ENCODE assay signal across 17 cellular contexts in the genomic region with DNA sequence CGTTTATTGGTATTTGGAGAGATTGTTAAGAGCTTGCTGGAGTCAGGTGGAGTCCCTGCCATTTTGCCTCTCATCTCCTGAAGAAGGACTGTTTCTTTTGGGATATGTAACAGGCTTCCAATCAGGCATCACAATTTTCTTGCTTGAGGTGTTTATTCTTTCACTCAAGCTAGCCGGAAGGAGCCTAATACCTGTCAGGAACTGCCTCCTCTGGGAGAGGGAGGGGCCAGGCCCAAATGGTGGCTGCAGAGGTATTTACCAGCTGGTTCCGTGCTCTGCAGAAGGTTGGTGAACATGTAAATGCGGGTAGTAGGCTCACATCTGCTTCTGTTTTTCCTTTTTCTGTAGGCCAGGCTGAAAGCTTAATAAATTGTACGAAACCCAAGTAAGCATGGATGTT.
"Had no signal": no experiment of that assay in that cellular context is flagged by ENCODE, and none has a peak within 500 bp of the region (broad histone marks: within the 10 kb centered on the region; RNA-seq: fewer than 3 reads in every experiment).

No MANE protein-coding gene starts in this region.

- H3K27ac Mint-ChIP-seq: activated CD8-positive, alpha-beta T cell treated with anti-CD3 and anti-CD28 coated beads for 36 hours; activated T-cell treated with anti-CD3 and anti-CD28 coated beads, Interleukin-2, amount 50 U/mL, for 72 hours; natural killer cell; stimulated activated naive CD8-positive, alpha-beta T cell treated with anti-CD3 and anti-CD28 coated beads, Interleukin-15, amount 100 ng/mL, for 72 hours had no signal

- H3K4me1 Mint-ChIP-seq: immature natural killer cell; natural killer cell; stimulated activated naive CD8-positive, alpha-beta T cell treated with anti-CD3 and anti-CD28 coated beads, Interleukin-15, amount 100 ng/mL, for 72 hours had no signal

- H3K4me1 ChIP-seq: colonic mucosa had no signal

- H3K9me3 Mint-ChIP-seq: activated CD8-positive, alpha-beta T cell treated with anti-CD3 and anti-CD28 coated beads for 36 hours; activated T-cell treated with anti-CD3 and anti-CD28 coated beads, Interleukin-2, amount 50 U/mL, for 72 hours; immature natural killer cell; natural killer cell; stimulated activated naive CD8-positive, alpha-beta T cell treated with anti-CD3 and anti-CD28 coated beads, Interleukin-15, amount 100 ng/mL, for 72 hours had no signal

- DNase-seq: activated CD4-positive, alpha-beta T cell treated with anti-CD3 and anti-CD28 coated beads for 4 hours; activated CD8-positive, alpha-beta memory T cell treated with anti-CD3 and anti-CD28 coated beads, Interleukin-2, amount 50 U/mL, for 4 hours; activated CD8-positive, alpha-beta T cell treated with anti-CD3 and anti-CD28 coated beads for 36 hours; activated naive CD4-positive, alpha-beta T cell; activated T-cell treated with anti-CD3 and anti-CD28 coated beads, Interleukin-2, amount 50 U/mL, for 72 hours; colonic mucosa; effector CD8-positive, alpha-beta T cell; immature natural killer cell; natural killer cell; SK-N-SH; stimulated activated CD4-positive, alpha-beta T cell treated with anti-CD3 and anti-CD28 coated beads, Interleukin-15, amount 100 ng/mL, for 24 hours; stimulated activated CD4-positive, alpha-beta T cell treated with anti-CD3 and anti-CD28 coated beads, Interleukin-4, amount 100 ng/mL, for 24 hours; stimulated activated naive CD8-positive, alpha-beta T cell treated with anti-CD3 and anti-CD28 coated beads, Interleukin-15, amount 100 ng/mL, for 72 hours; T-helper 1 cell; testis had no signal

- ATAC-seq: activated CD8-positive, alpha-beta T cell treated with anti-CD3 and anti-CD28 coated beads for 36 hours; activated T-cell treated with anti-CD3 and anti-CD28 coated beads, Interleukin-2, amount 50 U/mL, for 72 hours; natural killer cell; stimulated activated naive CD8-positive, alpha-beta T cell treated with anti-CD3 and anti-CD28 coated beads, Interleukin-15, amount 100 ng/mL, for 72 hours had no signal

- H3K27me3 ChIP-seq: colonic mucosa, testis had no signal

- H3K27ac ChIP-seq: colonic mucosa, testis, VCaP had no signal

- H3K4me3 ChIP-seq: colonic mucosa, lung, testis had no signal

- H3K27me3 Mint-ChIP-seq: activated CD8-positive, alpha-beta T cell treated with anti-CD3 and anti-CD28 coated beads for 36 hours; stimulated activated naive CD8-positive, alpha-beta T cell treated with anti-CD3 and anti-CD28 coated beads, Interleukin-15, amount 100 ng/mL, for 72 hours had no signal

- H3K9me3 ChIP-seq: colonic mucosa, SK-N-SH, testis had no signal

- H3K9ac ChIP-seq: SK-N-SH had no signal

- H3K36me3 ChIP-seq: colonic mucosa had no signal

- H3K36me3 Mint-ChIP-seq: immature natural killer cell, natural killer cell had no signal

- H3K4me3 Mint-ChIP-seq: activated CD8-positive, alpha-beta T cell treated with anti-CD3 and anti-CD28 coated beads for 36 hours; activated T-cell treated with anti-CD3 and anti-CD28 coated beads, Interleukin-2, amount 50 U/mL, for 72 hours; immature natural killer cell; natural killer cell; stimulated activated naive CD8-positive, alpha-beta T cell treated with anti-CD3 and anti-CD28 coated beads, Interleukin-15, amount 100 ng/mL, for 72 hours had no signal
